ENCODE assay signal across 22 cellular contexts in genomic region chr9:93962041-93962440, GRCh38. TPM values are rescaled to one million over a fixed set of nuclear protein-coding genes. Genes with fewer than 3 reads are reported as not detected.
"Had no signal": no experiment of that assay in that cellular context is flagged by ENCODE, and none has a peak within 500 bp of the region (broad histone marks: within the 10 kb centered on the region; RNA-seq: fewer than 3 reads in every experiment).

No MANE protein-coding gene starts in this region.

- H3K36me3 ChIP-seq: left lung, pancreas, sigmoid colon, tibial nerve, vagina had no signal

- FAIRE-seq: astrocyte, bronchial epithelial cell, kidney, pancreas had no signal

- H3K9me3 ChIP-seq: left lung, pancreas, sigmoid colon, tibial nerve, vagina had no signal

- DNase-seq: activated B cell treated with CpG ODN at 0.5 μM for 24 hours; activated CD4-positive, alpha-beta T cell treated with anti-CD3 and anti-CD28 coated beads, Interleukin-2, amount 10 ng/mL, durations not matched to agents 24 days and 14 days; activated CD8-positive, alpha-beta memory T cell treated with anti-CD3 and anti-CD28 coated beads, Interleukin-2, amount 50 U/mL, for 4 hours; activated CD8-positive, alpha-beta T cell treated with anti-CD3 and anti-CD28 coated beads, Interleukin-2, amount 10 ng/mL, durations not matched to agents 7 days and 5 days; dermis blood vessel endothelial cell; effector memory CD8-positive, alpha-beta T cell; kidney; left lung; mammary epithelial cell; naive B cell; stimulated activated CD4-positive, alpha-beta T cell treated with anti-CD3 and anti-CD28 coated beads, Interleukin-12 subunit alpha, Interleukin-12 subunit beta, amount 100 ng/mL, for 4 hours had no signal

- H3K27ac ChIP-seq: left lung, pancreas, sigmoid colon, tibial nerve, vagina had no signal

- H3K4me3 ChIP-seq: left lung, pancreas, sigmoid colon, tibial nerve, vagina had no signal

RNA-seq across cellular contexts. Expression of gene BARX1, which starts 6.9 kb away (rescaled TPM):
- total RNA-seq: activated B cell treated with CpG ODN at 0.5 μM for 24 hours; bronchial epithelial cell; cerebellum; dermis blood vessel endothelial cell; epithelial cell of proximal tubule; kidney; left lung; mammary epithelial cell; mononuclear cell; sigmoid colon; subcutaneous adipose tissue; T-helper 2 cell treated with Interferon-gamma antibody and Interleukin-4, amounts not matched to agents 100 ng/mL and 5 ng/mL, for 36 hours; tibial nerve; vagina had no signal
